ENCODE assay signal across 1 cellular context in the genomic region with DNA sequence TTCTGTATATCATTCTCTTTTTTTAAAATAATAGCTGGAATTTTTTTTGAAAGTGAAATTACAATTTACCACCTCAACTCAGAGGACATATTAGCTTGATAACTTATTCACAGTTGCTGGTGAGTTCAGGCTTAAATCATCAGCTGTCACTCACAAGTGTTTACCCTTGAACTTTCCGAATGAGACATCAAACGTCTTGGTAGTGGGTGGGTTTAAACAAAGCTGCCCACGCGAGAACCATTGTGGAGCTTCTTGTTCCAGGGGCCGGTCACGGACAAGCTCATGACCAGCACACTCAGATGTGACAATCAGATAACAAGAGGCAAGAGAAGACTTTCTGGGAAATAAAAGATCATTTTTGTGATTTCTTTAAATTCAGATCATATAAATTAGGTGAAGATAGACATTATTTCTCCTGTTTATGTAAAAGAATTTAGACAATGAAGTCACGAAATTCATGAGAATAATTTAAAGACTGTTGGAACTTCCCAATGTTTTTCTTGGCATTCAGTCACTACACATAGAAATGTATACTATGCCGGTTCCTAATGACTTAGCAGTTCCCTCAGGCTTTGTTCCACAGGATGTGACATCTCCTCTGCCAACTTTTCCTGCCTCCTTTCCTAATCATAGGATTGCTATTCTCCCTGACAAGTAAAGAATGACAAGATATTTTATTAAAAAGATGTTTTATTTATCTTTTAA.
TF ChIP-seq lines count a peak whose summit lies in the region.

No MANE protein-coding gene starts in this region.

TF ChIP-seq in IMR-90, 13 proteins besides CTCF, POLR2A, EP300 and RAD21:
- TF ChIP-seq MAZ (IDR thresholded peaks at IDR 0.05; ENCODE audit: borderline replicate concordance, low read depth, low read length) (no peak), CHD1 (IDR thresholded peaks at IDR 0.05; ENCODE audit: low read depth, low read length) (no peak), MAFK (IDR thresholded peaks at IDR 0.05; ENCODE audit: low read depth, low read length) (peak; percentile 43), RCOR1 (IDR thresholded peaks at IDR 0.05; ENCODE audit: insufficient replicate concordance, low read length) (no peak), MXI1 (IDR thresholded peaks at IDR 0.05; ENCODE audit: borderline replicate concordance, low read depth, low read length) (no peak), NFE2L2 (IDR thresholded peaks at IDR 0.05; ENCODE audit: low read depth, low read length) (peak; percentile 85), RFX5 (IDR thresholded peaks at IDR 0.05; ENCODE audit: low read depth, low read length) (no peak), BHLHE40 (IDR thresholded peaks at IDR 0.05; ENCODE audit: low read depth, low read length) (peak; percentile 76), FOS (IDR thresholded peaks at IDR 0.05; ENCODE audit: low read depth, low read length) (0 out of 2 replicates have a peak, but pooled peaks have one; percentile 19), CEBPB (IDR thresholded peaks at IDR 0.05; ENCODE audit: low read depth, low read length) (no peak)
- TF ChIP-seq, protein P1, sequence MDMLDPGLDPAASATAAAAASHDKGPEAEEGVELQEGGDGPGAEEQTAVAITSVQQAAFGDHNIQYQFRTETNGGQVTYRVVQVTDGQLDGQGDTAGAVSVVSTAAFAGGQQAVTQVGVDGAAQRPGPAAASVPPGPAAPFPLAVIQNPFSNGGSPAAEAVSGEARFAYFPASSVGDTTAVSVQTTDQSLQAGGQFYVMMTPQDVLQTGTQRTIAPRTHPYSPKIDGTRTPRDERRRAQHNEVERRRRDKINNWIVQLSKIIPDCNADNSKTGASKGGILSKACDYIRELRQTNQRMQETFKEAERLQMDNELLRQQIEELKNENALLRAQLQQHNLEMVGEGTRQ (IDR thresholded peaks at IDR 0.05; ENCODE audit: low read depth, low read length): no peak
- TF ChIP-seq, protein P2, sequence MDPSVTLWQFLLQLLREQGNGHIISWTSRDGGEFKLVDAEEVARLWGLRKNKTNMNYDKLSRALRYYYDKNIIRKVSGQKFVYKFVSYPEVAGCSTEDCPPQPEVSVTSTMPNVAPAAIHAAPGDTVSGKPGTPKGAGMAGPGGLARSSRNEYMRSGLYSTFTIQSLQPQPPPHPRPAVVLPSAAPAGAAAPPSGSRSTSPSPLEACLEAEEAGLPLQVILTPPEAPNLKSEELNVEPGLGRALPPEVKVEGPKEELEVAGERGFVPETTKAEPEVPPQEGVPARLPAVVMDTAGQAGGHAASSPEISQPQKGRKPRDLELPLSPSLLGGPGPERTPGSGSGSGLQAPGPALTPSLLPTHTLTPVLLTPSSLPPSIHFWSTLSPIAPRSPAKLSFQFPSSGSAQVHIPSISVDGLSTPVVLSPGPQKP (IDR thresholded peaks at IDR 0.05; ENCODE audit: borderline replicate concordance, low read depth, low read length): no peak
